ENCODE assay signal across 22 cellular contexts in genomic region chr4:108146819-108147218, GRCh38.
DNase-seq lines count a peak whose midpoint lies in the region; ATAC-seq and TF ChIP-seq lines count a peak whose summit lies in the region.
"Had no signal": no experiment of that assay in that cellular context is flagged by ENCODE, and none has a peak within 500 bp of the region (broad histone marks: within the 10 kb centered on the region; RNA-seq: fewer than 3 reads in every experiment).

No MANE protein-coding gene starts in this region.

- H3K4me1 ChIP-seq in Loucy (ENCODE audit: insufficient read depth, low read length, poor library complexity, severe bottlenecking) = peaks cover 57% of the 10 kb centered on the region
- H3K4me1 ChIP-seq: body of pancreas, lower lobe of right lung, psoas muscle had no signal

- H3K36me3 Mint-ChIP-seq in activated naive CD4-positive, alpha-beta T cell treated with anti-CD3 and anti-CD28 coated beads, Interleukin-2, amount 50 U/mL, for 24 hours = peaks cover 17% of the 10 kb centered on the region
- peaks cover 6% of the 10 kb centered on the region for H3K36me3 Mint-ChIP-seq in activated naive CD8-positive, alpha-beta T cell treated with anti-CD3 and anti-CD28 coated beads, Interleukin-2, amount 50 U/mL, for 24 hours (ENCODE audit: low read depth)
- no peaks in the 10 kb centered on the region for H3K36me3 Mint-ChIP-seq in stimulated activated effector memory CD8-positive, alpha-beta T cell treated with anti-CD3 and anti-CD28 coated beads, Interleukin-12 subunit alpha, Interleukin-12 subunit beta, amount 100 ng/mL, for 72 hours

- peak overlapping the region; percentile 26 for H3K4me2 ChIP-seq in Loucy (ENCODE audit: low read depth, low read length, poor library complexity, severe bottlenecking)
- H3K4me2 ChIP-seq: SK-N-SH had no signal

- DNase-seq in activated naive CD4-positive, alpha-beta T cell (lab: John Stamatoyannopoulos, UW) = no peak
- DNase-seq in activated naive CD8-positive, alpha-beta T cell treated with anti-CD3 and anti-CD28 coated beads, Interleukin-2, amount 50 U/mL, for 24 hours = no peak
- no peak for DNase-seq in NCI-H1417 treated with DMSO at 0.1 percent for 48 hours (lab: John Stamatoyannopoulos, UW)
- no peak for DNase-seq in stimulated activated effector memory CD8-positive, alpha-beta T cell treated with anti-CD3 and anti-CD28 coated beads, Interleukin-12 subunit alpha, Interleukin-12 subunit beta, amount 100 ng/mL, for 72 hours (ENCODE audit: low spot score in 2 of 2)
- DNase-seq: activated CD4-positive, CD25-positive, alpha-beta regulatory T cell treated with anti-CD3 and anti-CD28 coated beads, Interleukin-2, amount 50 U/mL, for 72 hours; activated CD8-positive, alpha-beta memory T cell treated with anti-CD3 and anti-CD28 coated beads, Interleukin-2, amount 50 U/mL, for 4 hours; body of pancreas; DMS153; effector CD4-positive, alpha-beta T cell; foreskin melanocyte; GF-D8; hippocampal formation; islet precursor cell; lower lobe of right lung; MM.1S; NCI-H2171 treated with DMSO at 0.1 percent for 48 hours; psoas muscle; SK-N-SH had no signal

- no peaks in the 10 kb centered on the region for H3K9me2 ChIP-seq in Loucy (replicated peaks; ENCODE audit: low read depth, low read length)
- H3K9me2 ChIP-seq: SK-N-SH had no signal

- H3F3A ChIP-seq in Loucy (ENCODE audit: low read depth) = peaks cover 9% of the 10 kb centered on the region; the same call in 1 of the 2 replicates

- H3K4me3 Mint-ChIP-seq in activated naive CD4-positive, alpha-beta T cell treated with anti-CD3 and anti-CD28 coated beads, Interleukin-2, amount 50 U/mL, for 24 hours = peak overlapping the region; percentile 79
- H3K4me3 Mint-ChIP-seq in activated naive CD8-positive, alpha-beta T cell treated with anti-CD3 and anti-CD28 coated beads, Interleukin-2, amount 50 U/mL, for 24 hours = peak overlapping the region; percentile 66
- H3K4me3 Mint-ChIP-seq in stimulated activated effector memory CD8-positive, alpha-beta T cell treated with anti-CD3 and anti-CD28 coated beads, Interleukin-12 subunit alpha, Interleukin-12 subunit beta, amount 100 ng/mL, for 72 hours = no peak overlapping the region

- no peak overlapping the region for H3K9ac ChIP-seq in Loucy (ENCODE audit: low read depth, low read length, poor library complexity, severe bottlenecking)
- H3K9ac ChIP-seq: SK-N-SH had no signal

- H3K27me3 Mint-ChIP-seq in activated naive CD4-positive, alpha-beta T cell treated with anti-CD3 and anti-CD28 coated beads, Interleukin-2, amount 50 U/mL, for 24 hours = no peaks in the 10 kb centered on the region
- no peaks in the 10 kb centered on the region for H3K27me3 Mint-ChIP-seq in activated naive CD8-positive, alpha-beta T cell treated with anti-CD3 and anti-CD28 coated beads, Interleukin-2, amount 50 U/mL, for 24 hours

- H3K4me1 Mint-ChIP-seq in activated naive CD4-positive, alpha-beta T cell treated with anti-CD3 and anti-CD28 coated beads, Interleukin-2, amount 50 U/mL, for 24 hours = peaks cover 93% of the 10 kb centered on the region
- H3K4me1 Mint-ChIP-seq in activated naive CD8-positive, alpha-beta T cell treated with anti-CD3 and anti-CD28 coated beads, Interleukin-2, amount 50 U/mL, for 24 hours = peaks cover 89% of the 10 kb centered on the region
- H3K4me1 Mint-ChIP-seq in stimulated activated effector memory CD8-positive, alpha-beta T cell treated with anti-CD3 and anti-CD28 coated beads, Interleukin-12 subunit alpha, Interleukin-12 subunit beta, amount 100 ng/mL, for 72 hours = no peaks in the 10 kb centered on the region

- H2AFZ ChIP-seq in Loucy (ENCODE audit: low read length) = no peak overlapping the region

- TF ChIP-seq CTCF in Loucy (conservative IDR thresholded peaks at IDR 0.05; ENCODE audit: low read length) = no peak

- H3K27me3 ChIP-seq in Loucy (ENCODE audit: insufficient read depth, low read length, poor library complexity, severe bottlenecking) = no peaks in the 10 kb centered on the region
- H3K27me3 ChIP-seq: body of pancreas, neutrophil had no signal

- peaks cover 98% of the 10 kb centered on the region for H3K79me2 ChIP-seq in Loucy (ENCODE audit: insufficient read depth, low read length)

- no peak overlapping the region for H3K4me3 ChIP-seq in Loucy (ENCODE audit: low read length, poor library complexity, severe bottlenecking)
- H3K4me3 ChIP-seq: body of pancreas, lower lobe of right lung, psoas muscle had no signal

- peaks cover 89% of the 10 kb centered on the region for H3K36me3 ChIP-seq in Loucy (ENCODE audit: insufficient read depth, low read length)
- H3K36me3 ChIP-seq: lower lobe of right lung, neutrophil had no signal

- ATAC-seq in activated naive CD8-positive, alpha-beta T cell treated with anti-CD3 and anti-CD28 coated beads, Interleukin-2, amount 50 U/mL, for 24 hours = no peak
- ATAC-seq in stimulated activated effector memory CD8-positive, alpha-beta T cell treated with anti-CD3 and anti-CD28 coated beads, Interleukin-12 subunit alpha, Interleukin-12 subunit beta, amount 100 ng/mL, for 72 hours = no peak
- ATAC-seq in HG02571 (IDR thresholded peaks at IDR 0.05; ENCODE audit: unreplicated experiment) = no peak
- ATAC-seq: body of pancreas, lower lobe of right lung, psoas muscle had no signal

- peaks cover 96% of the 10 kb centered on the region for H4K20me1 ChIP-seq in Loucy (ENCODE audit: insufficient read depth, low read length, poor library complexity, severe bottlenecking)

- H3K27ac Mint-ChIP-seq in activated naive CD4-positive, alpha-beta T cell treated with anti-CD3 and anti-CD28 coated beads, Interleukin-2, amount 50 U/mL, for 24 hours = peak overlapping the region; percentile 93
- H3K27ac Mint-ChIP-seq in activated naive CD8-positive, alpha-beta T cell treated with anti-CD3 and anti-CD28 coated beads, Interleukin-2, amount 50 U/mL, for 24 hours = peak overlapping the region; percentile 82
- no peak overlapping the region for H3K27ac Mint-ChIP-seq in stimulated activated effector memory CD8-positive, alpha-beta T cell treated with anti-CD3 and anti-CD28 coated beads, Interleukin-12 subunit alpha, Interleukin-12 subunit beta, amount 100 ng/mL, for 72 hours

- peaks cover 4% of the 10 kb centered on the region for H3K9me3 Mint-ChIP-seq in activated naive CD4-positive, alpha-beta T cell treated with anti-CD3 and anti-CD28 coated beads, Interleukin-2, amount 50 U/mL, for 24 hours
- H3K9me3 Mint-ChIP-seq in activated naive CD8-positive, alpha-beta T cell treated with anti-CD3 and anti-CD28 coated beads, Interleukin-2, amount 50 U/mL, for 24 hours = no peaks in the 10 kb centered on the region
- no peaks in the 10 kb centered on the region for H3K9me3 Mint-ChIP-seq in stimulated activated effector memory CD8-positive, alpha-beta T cell treated with anti-CD3 and anti-CD28 coated beads, Interleukin-12 subunit alpha, Interleukin-12 subunit beta, amount 100 ng/mL, for 72 hours

- no peaks in the 10 kb centered on the region for H3K9me3 ChIP-seq in Loucy (ENCODE audit: insufficient read depth, low read depth, low read length)
- H3K9me3 ChIP-seq: body of pancreas, lower lobe of right lung, neutrophil, psoas muscle, SK-N-SH had no signal
